In genomic region chr16:87507351-87508069, GRCh38 we compare ENCODE assay signal across 19 cellular contexts. TPM values are rescaled to one million over a fixed set of nuclear protein-coding genes. Genes with fewer than 3 reads are reported as not detected.
DNase-seq lines count a peak whose midpoint lies in the region; ATAC-seq, FAIRE-seq and TF ChIP-seq lines count a peak whose summit lies in the region.
"Had no signal": no experiment of that assay in that cellular context is flagged by ENCODE, and none has a peak within 500 bp of the region (broad histone marks: within the 10 kb centered on the region; RNA-seq: fewer than 3 reads in every experiment).

No MANE protein-coding gene starts in this region.

- H3K36me3 ChIP-seq in GM23248 (ENCODE audit: low read depth) (no peaks in the 10 kb centered on the region), keratinocyte (ENCODE audit: control insufficient read depth in 2 of 2, extremely low read depth in 1 of 2, insufficient read depth in 2 of 2, low read length in 2 of 2) (no peaks in the 10 kb centered on the region), pancreas (no peaks in the 10 kb centered on the region), esophagus squamous epithelium (no peaks in the 10 kb centered on the region), testis (ENCODE audit: low read depth, missing control alignments) (no peaks in the 10 kb centered on the region)
- H3K36me3 ChIP-seq: adrenal gland, HAP-1, ovary had no signal

- H3K9me1 ChIP-seq in keratinocyte (ENCODE audit: control insufficient read depth, extremely low read depth, insufficient read depth, low read length), result no peaks in the 10 kb centered on the region

- peaks cover 2% of the 10 kb centered on the region for H3K27me3 Mint-ChIP-seq in chondrocyte (ENCODE audit: low read depth)

- intact Hi-C loops in pancreas (cut with DNase I), result no loop called here
- intact Hi-C loops in esophagus squamous epithelium (cut with DNase I), result no loop called here
- intact Hi-C loops in testis (cut with DNase I; ENCODE audit: low total_unique reads), result no loop called here

- TF ChIP-seq POLR2A in esophagus squamous epithelium (IDR thresholded peaks at IDR 0.05) (no peak), testis (IDR thresholded peaks at IDR 0.05) (no peak)

- H3K27ac Mint-ChIP-seq in chondrocyte (ENCODE audit: unreplicated experiment), result no peak overlapping the region
- H3K27ac Mint-ChIP-seq: activated CD4-positive, alpha-beta T cell treated with anti-CD3 and anti-CD28 coated beads, Interleukin-2, amount 10 ng/mL, durations not matched to agents 7 days and 5 days; activated T-cell treated with anti-CD3 and anti-CD28 coated beads, Interleukin-2, amount 50 U/mL, for 24 hours had no signal

- peaks cover 2% of the 10 kb centered on the region; the same call in 1 of the 2 replicates for H3F3A ChIP-seq in GM23248 (ENCODE audit: insufficient read depth)

- no peaks in the 10 kb centered on the region for H3K79me2 ChIP-seq in GM23248 (ENCODE audit: insufficient read depth)
- no peaks in the 10 kb centered on the region for H3K79me2 ChIP-seq in keratinocyte (ENCODE audit: control insufficient read depth, insufficient read depth, low read length)

- dilution Hi-C loops in keratinocyte (cut with MboI; ENCODE audit: extremely low pct_ligation_motif_present, low sequenced_read_pairs), result no loop called here

- H3K9me3 Mint-ChIP-seq in chondrocyte (ENCODE audit: low read depth), result no peaks in the 10 kb centered on the region
- H3K9me3 Mint-ChIP-seq: activated CD4-positive, alpha-beta T cell treated with anti-CD3 and anti-CD28 coated beads, Interleukin-2, amount 10 ng/mL, durations not matched to agents 7 days and 5 days; activated T-cell treated with anti-CD3 and anti-CD28 coated beads, Interleukin-2, amount 50 U/mL, for 24 hours had no signal

- H2AFZ ChIP-seq in GM23248, result peak overlapping the region; percentile 78
- H2AFZ ChIP-seq in keratinocyte (ENCODE audit: control insufficient read depth, low read length), result peak overlapping the region; percentile 57

- H3K27me3 ChIP-seq in GM23248 (replicated peaks; ENCODE audit: insufficient read depth) (no peaks in the 10 kb centered on the region; the same call in 1 of the 2 replicates), keratinocyte (ENCODE audit: control insufficient read depth, extremely low read depth, insufficient read depth, low read length) (no peaks in the 10 kb centered on the region), pancreas (no peaks in the 10 kb centered on the region), esophagus squamous epithelium (no peaks in the 10 kb centered on the region), testis (no peaks in the 10 kb centered on the region)
- H3K27me3 ChIP-seq: adrenal gland, ovary had no signal

- peak overlapping the region; percentile 42 for H3K9ac ChIP-seq in GM23248
- H3K9ac ChIP-seq in keratinocyte (ENCODE audit: control insufficient read depth, extremely low read depth, insufficient read depth, low read length), result no peak overlapping the region

- no peak for TF ChIP-seq CTCF in chondrocyte (IDR thresholded peaks at IDR 0.05)
- no peak for TF ChIP-seq CTCF in keratinocyte (optimal IDR thresholded peaks at IDR 0.05 in 1 of 3, IDR thresholded peaks at IDR 0.05 in 1 of 3, conservative IDR thresholded peaks at IDR 0.05 in 1 of 3; ENCODE audit: extremely low read depth in 1 of 3, insufficient read depth in 2 of 3, low read length in 3 of 3)
- no peak for TF ChIP-seq CTCF in pancreas (IDR thresholded peaks at IDR 0.05)
- no peak for TF ChIP-seq CTCF in esophagus squamous epithelium (IDR thresholded peaks at IDR 0.05)
- no peak for TF ChIP-seq CTCF in testis (IDR thresholded peaks at IDR 0.05)

- peaks cover 1% of the 10 kb centered on the region for H3K36me3 Mint-ChIP-seq in chondrocyte (ENCODE audit: low read depth)

- peak overlapping the region; percentile 49 for H3K4me2 ChIP-seq in GM23248 (ENCODE audit: unreplicated experiment)
- H3K4me2 ChIP-seq in keratinocyte (ENCODE audit: control insufficient read depth, extremely low read depth, insufficient read depth, low read depth, low read length), result peak overlapping the region; percentile 53

- ATAC-seq in pancreas, result peak in 3 of 4 donors; percentile 31 to 51 (median 37)

- H3K4me3 ChIP-seq in GM23248, result peak overlapping the region; percentile 46
- H3K4me3 ChIP-seq in keratinocyte (ENCODE audit: control insufficient read depth in 2 of 3, extremely low read depth in 1 of 3, insufficient read depth in 2 of 3, low read depth in 1 of 3, low read length in 3 of 3), result peak overlapping the region in 1 of 3 experiments; percentile 11
- no peak overlapping the region for H3K4me3 ChIP-seq in pancreas
- H3K4me3 ChIP-seq in esophagus squamous epithelium, result peak overlapping the region in 2 of 4 donors; percentile 17 to 35
- no peak overlapping the region for H3K4me3 ChIP-seq in testis
- H3K4me3 ChIP-seq: adrenal gland, HAP-1, ovary had no signal

- 11% methylated on average over 25 of the region's 25 CpGs for WGBS in GM23248 (ENCODE audit: low coverage in 1 of 2, low lambda C conversion rate in 2 of 2, missing lambda C conversion rate in 2 of 2), 2 experiments
- WGBS in pancreas, 2 donors, result 54 to 59% methylated on average over 25 of the region's 25 CpGs
- 31 to 52% methylated on average over 15 to 25 of the region's 25 CpGs for WGBS in esophagus squamous epithelium, 2 donors
- 53 to 55% methylated on average over 25 of the region's 25 CpGs for WGBS in testis, 2 donors

- H3K27ac ChIP-seq in GM23248 (no peak overlapping the region), keratinocyte (ENCODE audit: control insufficient read depth, insufficient read depth, low read length) (no peak overlapping the region), pancreas (no peak overlapping the region), esophagus squamous epithelium (peak overlapping the region in 2 of 4 donors; percentile 11 to 42), testis (no peak overlapping the region)
- H3K27ac ChIP-seq: ovary had no signal

- no peaks in the 10 kb centered on the region for H3K9me3 ChIP-seq in GM23248 (ENCODE audit: low read depth)
- no peaks in the 10 kb centered on the region for H3K9me3 ChIP-seq in keratinocyte (ENCODE audit: control insufficient read depth, low read depth, low read length)
- no peaks in the 10 kb centered on the region for H3K9me3 ChIP-seq in pancreas
- H3K9me3 ChIP-seq in esophagus squamous epithelium, result no peaks in the 10 kb centered on the region
- H3K9me3 ChIP-seq in testis, result no peaks in the 10 kb centered on the region
- H3K9me3 ChIP-seq: adrenal gland, HAP-1, ovary had no signal

- DNase-seq in GM23248 (peak; percentile 60), chondrocyte (ENCODE audit: low spot score) (peak; percentile 63), keratinocyte (ENCODE audit: low read depth, low spot score) (no peak), pancreas (no peak), esophagus squamous epithelium (lab: John Stamatoyannopoulos, UW) (no peak), OCI-M2 (lab: John Stamatoyannopoulos, UW; ENCODE audit: unreplicated experiment) (no peak), testis (no peak)
- DNase-seq in activated CD8-positive, alpha-beta memory T cell treated with anti-CD3 and anti-CD28 coated beads for 24 hours, result no peak
- DNase-seq: activated CD4-positive, alpha-beta T cell treated with anti-CD3 and anti-CD28 coated beads, Interleukin-2, amount 10 ng/mL, durations not matched to agents 7 days and 5 days; activated T-cell treated with anti-CD3 and anti-CD28 coated beads, Interleukin-2, amount 50 U/mL, for 24 hours; Karpas-422; NCI-H2029; NCI-H69; ovary; RPMI8226; stimulated activated CD4-positive, alpha-beta T cell treated with anti-CD3 and anti-CD28 coated beads, Interleukin-15, amount 100 ng/mL, for 24 hours; T-helper 2 cell had no signal

- H4K20me1 ChIP-seq in GM23248 (ENCODE audit: insufficient read depth) (no peaks in the 10 kb centered on the region), keratinocyte (ENCODE audit: control insufficient read depth, extremely low read depth, insufficient read depth, low read length) (no peaks in the 10 kb centered on the region)

- no peak overlapping the region for H3K4me3 Mint-ChIP-seq in chondrocyte (ENCODE audit: unreplicated experiment)
- H3K4me3 Mint-ChIP-seq: activated CD4-positive, alpha-beta T cell treated with anti-CD3 and anti-CD28 coated beads, Interleukin-2, amount 10 ng/mL, durations not matched to agents 7 days and 5 days; activated T-cell treated with anti-CD3 and anti-CD28 coated beads, Interleukin-2, amount 50 U/mL, for 24 hours had no signal

- FAIRE-seq in keratinocyte (lab: Jason Lieb, UNC) (no peak), pancreas (lab: Jason Lieb, UNC) (no peak)

- H3K4me1 ChIP-seq in GM23248 (ENCODE audit: insufficient read depth) (peaks cover 10% of the 10 kb centered on the region), keratinocyte (ENCODE audit: control insufficient read depth, extremely low read depth, insufficient read depth, low read length) (peaks cover 6% of the 10 kb centered on the region), pancreas (no peaks in the 10 kb centered on the region), esophagus squamous epithelium (peaks cover 0 to 8% (median 0%) of the 10 kb centered on the region in 3 donors), testis (peaks cover 4% of the 10 kb centered on the region)
- H3K4me1 ChIP-seq: adrenal gland, HAP-1 had no signal

- in situ Hi-C loops in GM23248 (cut with MboI), result no loop called here

- H3K9me2 ChIP-seq in GM23248 (ENCODE audit: insufficient read depth), result no peaks in the 10 kb centered on the region

- no peaks in the 10 kb centered on the region for H3K4me1 Mint-ChIP-seq in chondrocyte (ENCODE audit: low read depth)

RNA-seq across cellular contexts. Expression of gene ZCCHC14, which starts 14.7 kb away (rescaled TPM):
- total RNA-seq in GM23248 (2014; rRNA removed; shearing (Covaris generic)), result 5.4 and 6.3 TPM in 2 replicates
- polyA plus RNA-seq in GM23248 (2016; fragmentation: Nextera tagmentation; extraction: Ambion mirVana), result 2.7 and 3.1 TPM in 2 replicates
- 28.0 to 29.6 TPM (median 29.6 TPM) in 3 replicates for total RNA-seq in chondrocyte
- 2.8 to 3.9 TPM (median 3.6 TPM) in 3 replicates for polyA plus RNA-seq in keratinocyte
- 2.7 TPM for polyA plus RNA-seq in keratinocyte (2011; ENCODE audit: low read depth)
- polyA plus RNA-seq in keratinocyte (2011; cell fraction: cytosol; rRNA removed), result 3.0 and 3.5 TPM in 2 replicates
- 16.7 and 17.6 TPM in 2 replicates for polyA plus RNA-seq in keratinocyte (2011; cell fraction: nucleus; rRNA removed)
- polyA plus RNA-seq in keratinocyte (2012; ENCODE audit: low replicate concordance), result 6.0 and 7.4 TPM in 2 replicates
- polyA minus RNA-seq in keratinocyte, result 4.8 to 11.9 TPM (median 5.9 TPM) in 3 replicates
- polyA minus RNA-seq in keratinocyte (2011; cell fraction: cytosol; rRNA and poly(A)+ RNA removed), result 8.2 TPM
- 10.7 and 15.2 TPM in 2 replicates for polyA minus RNA-seq in keratinocyte (2011; cell fraction: nucleus; rRNA and poly(A)+ RNA removed)
- total RNA-seq in pancreas, result 10 to 100 TPM; 12.1 to 20.0 (median 13.1) TPM
- polyA plus RNA-seq in pancreas, result 10 to 100 TPM; 10.7 to 11.2 TPM
- total RNA-seq in esophagus squamous epithelium, result 10 to 100 TPM in 3 of 4 donors, 1 to 10 TPM in 1; 8.3 to 19.6 (median 14.7) TPM
- 10 to 100 TPM; 82.3 to 94.0 TPM for total RNA-seq in testis
- polyA plus RNA-seq in testis (ENCODE audit: insufficient read depth, low read depth, low replicate concordance), result 130 TPM

Comparison
In these comparisons a context has a peak if more than half of its experiments do, and no peak if none do; other contexts are left out.
1. DNase-seq: peak in GM23248 (single experiment) and chondrocyte (single experiment); none in keratinocyte (single experiment), pancreas (0 of 6), activated CD8-positive, alpha-beta memory T cell treated with anti-CD3 and anti-CD28 coated beads for 24 hours (single experiment), esophagus squamous epithelium (single experiment), OCI-M2 (single experiment) and testis (single experiment).